ENCODE assay signal across 28 cellular contexts in genomic region chr14:86782092-86782580, GRCh38.
"Had no signal": no experiment of that assay in that cellular context is flagged by ENCODE, and none has a peak within 500 bp of the region (broad histone marks: within the 10 kb centered on the region; RNA-seq: fewer than 3 reads in every experiment).

No MANE protein-coding gene starts in this region.

- H3K27me3 Mint-ChIP-seq: naive thymus-derived CD4-positive, alpha-beta T cell; natural killer cell treated with Interleukin-12 subunit alpha and Interleukin-12 subunit beta and Interleukin-15 and Interleukin-18, amount 100 ng/mL, for 72 hours; progenitor cell of endocrine pancreas; stimulated activated naive CD8-positive, alpha-beta T cell treated with anti-CD3 and anti-CD28 coated beads, Interleukin-15, Interleukin-2, amounts not matched to agents 100 ng/mL and 50 ng/mL, for 24 hours; type B pancreatic cell had no signal

- H3K4me1 Mint-ChIP-seq: naive thymus-derived CD4-positive, alpha-beta T cell; neural crest cell; stimulated activated effector memory CD8-positive, alpha-beta T cell treated with anti-CD3 and anti-CD28 coated beads, Interleukin-12 subunit alpha, Interleukin-12 subunit beta, amount 100 ng/mL, for 72 hours had no signal

- H3K4me1 ChIP-seq: left ventricle myocardium inferior, sigmoid colon, spleen, suprapubic skin, tibial artery had no signal

- H3K27ac Mint-ChIP-seq: naive thymus-derived CD4-positive, alpha-beta T cell; natural killer cell treated with Interleukin-12 subunit alpha and Interleukin-12 subunit beta and Interleukin-15 and Interleukin-18, amount 100 ng/mL, for 72 hours; progenitor cell of endocrine pancreas; stimulated activated effector memory CD8-positive, alpha-beta T cell treated with anti-CD3 and anti-CD28 coated beads, Interleukin-12 subunit alpha, Interleukin-12 subunit beta, amount 100 ng/mL, for 72 hours; stimulated activated naive CD8-positive, alpha-beta T cell treated with anti-CD3 and anti-CD28 coated beads, Interleukin-15, Interleukin-2, amounts not matched to agents 100 ng/mL and 50 ng/mL, for 24 hours; type B pancreatic cell had no signal

- H3K4me3 Mint-ChIP-seq: naive thymus-derived CD4-positive, alpha-beta T cell; natural killer cell treated with Interleukin-12 subunit alpha and Interleukin-12 subunit beta and Interleukin-15 and Interleukin-18, amount 100 ng/mL, for 72 hours; neural crest cell; stimulated activated effector memory CD8-positive, alpha-beta T cell treated with anti-CD3 and anti-CD28 coated beads, Interleukin-12 subunit alpha, Interleukin-12 subunit beta, amount 100 ng/mL, for 72 hours; stimulated activated naive CD8-positive, alpha-beta T cell treated with anti-CD3 and anti-CD28 coated beads, Interleukin-15, Interleukin-2, amounts not matched to agents 100 ng/mL and 50 ng/mL, for 24 hours; type B pancreatic cell had no signal

- H3K36me3 ChIP-seq: left ventricle myocardium inferior, neutrophil, ovary, sigmoid colon, spleen, suprapubic skin, thoracic aorta, tibial artery had no signal

- H3K9me3 Mint-ChIP-seq: neural crest cell, type B pancreatic cell had no signal

- H3K27ac ChIP-seq: left ventricle myocardium inferior, neutrophil, ovary, sigmoid colon, spleen, suprapubic skin, thoracic aorta, tibial artery had no signal

- ATAC-seq: left cardiac atrium; mucosa of descending colon; naive thymus-derived CD4-positive, alpha-beta T cell; natural killer cell treated with Interleukin-12 subunit alpha and Interleukin-12 subunit beta and Interleukin-15 and Interleukin-18, amount 100 ng/mL, for 72 hours; right cardiac atrium; stimulated activated effector memory CD8-positive, alpha-beta T cell treated with anti-CD3 and anti-CD28 coated beads, Interleukin-12 subunit alpha, Interleukin-12 subunit beta, amount 100 ng/mL, for 72 hours had no signal

- H3K27me3 ChIP-seq: neutrophil, ovary, sigmoid colon, spleen, suprapubic skin, tibial artery had no signal

- DNase-seq: head of caudate nucleus; hippocampal formation; kidney glomerular epithelial cell; left cardiac atrium; left ventricle myocardium inferior; midbrain; mucosa of descending colon; naive thymus-derived CD4-positive, alpha-beta T cell; occipital lobe; ovary; retina; right cardiac atrium; sigmoid colon; small intestine; spleen; stimulated activated CD4-positive, alpha-beta T cell treated with anti-CD3 and anti-CD28 coated beads, Interleukin-4, amount 100 ng/mL, for 24 hours; stimulated activated naive CD4-positive, alpha-beta T cell; tibial artery had no signal

- H3K9me3 ChIP-seq: left ventricle myocardium inferior, mucosa of descending colon, neutrophil, ovary, sigmoid colon, suprapubic skin, thoracic aorta, tibial artery had no signal

- H3K4me3 ChIP-seq: left ventricle myocardium inferior, lung, mucosa of descending colon, ovary, sigmoid colon, spleen, suprapubic skin, thoracic aorta, tibial artery had no signal

- H3K36me3 Mint-ChIP-seq: naive thymus-derived CD4-positive, alpha-beta T cell; stimulated activated effector memory CD8-positive, alpha-beta T cell treated with anti-CD3 and anti-CD28 coated beads, Interleukin-12 subunit alpha, Interleukin-12 subunit beta, amount 100 ng/mL, for 72 hours; type B pancreatic cell had no signal
